2 cellular contexts compared by ENCODE assay signal in the genomic region with DNA sequence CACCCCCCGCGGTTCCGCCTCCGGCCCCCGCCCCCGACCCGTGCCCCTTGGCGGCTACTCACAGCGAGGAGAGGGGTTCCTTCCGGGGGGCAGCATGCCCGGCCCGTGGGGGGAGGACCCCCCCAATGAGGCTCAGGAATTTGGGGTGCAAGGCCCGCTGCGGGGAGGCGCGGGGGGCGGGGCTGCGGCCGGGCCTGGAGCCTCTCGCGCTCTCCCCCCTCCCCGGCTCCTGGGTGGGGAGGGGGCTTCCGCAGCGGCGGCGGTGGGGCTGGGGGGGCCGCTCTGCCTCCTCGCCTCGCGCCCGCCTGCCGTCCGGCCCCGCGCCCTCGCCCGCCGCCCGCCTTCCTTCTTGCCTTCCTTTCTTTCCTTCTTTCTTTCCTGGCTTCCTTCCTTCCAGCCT.
TF ChIP-seq lines count a peak whose summit lies in the region.

No MANE protein-coding gene starts in this region.

TF ChIP-seq in H1, 55 proteins besides CTCF, POLR2A, EP300 and RAD21:
- TF ChIP-seq SIX5 (IDR thresholded peaks at IDR 0.05; ENCODE audit: low read depth, low read length) = no peak
- TF ChIP-seq EGR1 (IDR thresholded peaks at IDR 0.05; ENCODE audit: borderline replicate concordance, low read depth, low read length) = no peak
- no peak for TF ChIP-seq CREB1 (IDR thresholded peaks at IDR 0.05)
- no peak for TF ChIP-seq CEBPB (IDR thresholded peaks at IDR 0.05; ENCODE audit: low read depth, low read length)

TF ChIP-seq in neural cell, 6 proteins besides CTCF, POLR2A, EP300 and RAD21:
- no peak for TF ChIP-seq TAF1 (IDR thresholded peaks at IDR 0.05; ENCODE audit: low read depth)
- no peak for TF ChIP-seq SMC3 (conservative IDR thresholded peaks at IDR 0.05; ENCODE audit: poor library complexity)
- TF ChIP-seq, protein P1, sequence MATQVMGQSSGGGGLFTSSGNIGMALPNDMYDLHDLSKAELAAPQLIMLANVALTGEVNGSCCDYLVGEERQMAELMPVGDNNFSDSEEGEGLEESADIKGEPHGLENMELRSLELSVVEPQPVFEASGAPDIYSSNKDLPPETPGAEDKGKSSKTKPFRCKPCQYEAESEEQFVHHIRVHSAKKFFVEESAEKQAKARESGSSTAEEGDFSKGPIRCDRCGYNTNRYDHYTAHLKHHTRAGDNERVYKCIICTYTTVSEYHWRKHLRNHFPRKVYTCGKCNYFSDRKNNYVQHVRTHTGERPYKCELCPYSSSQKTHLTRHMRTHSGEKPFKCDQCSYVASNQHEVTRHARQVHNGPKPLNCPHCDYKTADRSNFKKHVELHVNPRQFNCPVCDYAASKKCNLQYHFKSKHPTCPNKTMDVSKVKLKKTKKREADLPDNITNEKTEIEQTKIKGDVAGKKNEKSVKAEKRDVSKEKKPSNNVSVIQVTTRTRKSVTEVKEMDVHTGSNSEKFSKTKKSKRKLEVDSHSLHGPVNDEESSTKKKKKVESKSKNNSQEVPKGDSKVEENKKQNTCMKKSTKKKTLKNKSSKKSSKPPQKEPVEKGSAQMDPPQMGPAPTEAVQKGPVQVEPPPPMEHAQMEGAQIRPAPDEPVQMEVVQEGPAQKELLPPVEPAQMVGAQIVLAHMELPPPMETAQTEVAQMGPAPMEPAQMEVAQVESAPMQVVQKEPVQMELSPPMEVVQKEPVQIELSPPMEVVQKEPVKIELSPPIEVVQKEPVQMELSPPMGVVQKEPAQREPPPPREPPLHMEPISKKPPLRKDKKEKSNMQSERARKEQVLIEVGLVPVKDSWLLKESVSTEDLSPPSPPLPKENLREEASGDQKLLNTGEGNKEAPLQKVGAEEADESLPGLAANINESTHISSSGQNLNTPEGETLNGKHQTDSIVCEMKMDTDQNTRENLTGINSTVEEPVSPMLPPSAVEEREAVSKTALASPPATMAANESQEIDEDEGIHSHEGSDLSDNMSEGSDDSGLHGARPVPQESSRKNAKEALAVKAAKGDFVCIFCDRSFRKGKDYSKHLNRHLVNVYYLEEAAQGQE (IDR thresholded peaks at IDR 0.05; ENCODE audit: borderline replicate concordance) = no peak
- no peak for TF ChIP-seq POLR2AphosphoS5 (IDR thresholded peaks at IDR 0.05)
- no peak for TF ChIP-seq MXI1 (conservative IDR thresholded peaks at IDR 0.05; ENCODE audit: poor library complexity, severe bottlenecking)
- TF ChIP-seq EZH2 (IDR thresholded peaks at IDR 0.05; ENCODE audit: borderline replicate concordance, insufficient read depth, low read length, poor library complexity, severe bottlenecking) = no peak
